ENCODE assay signal across 2 cellular contexts in genomic region chrX:111869639-111870034, GRCh38.
TF ChIP-seq lines count a peak whose summit lies in the region.

No MANE protein-coding gene starts in this region.

TF ChIP-seq in A549, 52 proteins besides CTCF, POLR2A, EP300 and RAD21:
- TF ChIP-seq MAX (IDR thresholded peaks at IDR 0.05) = no peak
- TF ChIP-seq SMC3 (IDR thresholded peaks at IDR 0.05) = peak; percentile 30; the same call in 2 of the 3 replicates
TF ChIP-seq in A549: peak in this region for 1.

TF ChIP-seq in IMR-90, 13 proteins besides CTCF, POLR2A, EP300 and RAD21:
- TF ChIP-seq MXI1 (IDR thresholded peaks at IDR 0.05; ENCODE audit: borderline replicate concordance, low read depth, low read length) = no peak
- no peak for TF ChIP-seq MAZ (IDR thresholded peaks at IDR 0.05; ENCODE audit: borderline replicate concordance, low read depth, low read length)
- no peak for TF ChIP-seq MAFK (IDR thresholded peaks at IDR 0.05; ENCODE audit: low read depth, low read length)
- TF ChIP-seq CHD1 (IDR thresholded peaks at IDR 0.05; ENCODE audit: low read depth, low read length) = no peak
- TF ChIP-seq BHLHE40 (IDR thresholded peaks at IDR 0.05; ENCODE audit: low read depth, low read length) = no peak
- peak; percentile 61 for TF ChIP-seq SMC3 (IDR thresholded peaks at IDR 0.05; ENCODE audit: low read depth, low read length)
